Comparison of ENCODE assay signal across 1 cellular context in genomic region chr12:122022393-122023338, GRCh38.
TF ChIP-seq lines count a peak whose summit lies in the region.

No MANE protein-coding gene starts in this region.

TF ChIP-seq in HepG2, 621 proteins besides CTCF, POLR2A, EP300 and RAD21 (continued from another document and continues in another):
- TF ChIP-seq, protein P1, sequence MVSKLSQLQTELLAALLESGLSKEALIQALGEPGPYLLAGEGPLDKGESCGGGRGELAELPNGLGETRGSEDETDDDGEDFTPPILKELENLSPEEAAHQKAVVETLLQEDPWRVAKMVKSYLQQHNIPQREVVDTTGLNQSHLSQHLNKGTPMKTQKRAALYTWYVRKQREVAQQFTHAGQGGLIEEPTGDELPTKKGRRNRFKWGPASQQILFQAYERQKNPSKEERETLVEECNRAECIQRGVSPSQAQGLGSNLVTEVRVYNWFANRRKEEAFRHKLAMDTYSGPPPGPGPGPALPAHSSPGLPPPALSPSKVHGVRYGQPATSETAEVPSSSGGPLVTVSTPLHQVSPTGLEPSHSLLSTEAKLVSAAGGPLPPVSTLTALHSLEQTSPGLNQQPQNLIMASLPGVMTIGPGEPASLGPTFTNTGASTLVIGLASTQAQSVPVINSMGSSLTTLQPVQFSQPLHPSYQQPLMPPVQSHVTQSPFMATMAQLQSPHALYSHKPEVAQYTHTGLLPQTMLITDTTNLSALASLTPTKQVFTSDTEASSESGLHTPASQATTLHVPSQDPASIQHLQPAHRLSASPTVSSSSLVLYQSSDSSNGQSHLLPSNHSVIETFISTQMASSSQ (IDR thresholded peaks at IDR 0.05; ENCODE audit: low read depth), result no peak
- TF ChIP-seq, protein P1 (CRISPR knock-in tag; IDR thresholded peaks at IDR 0.05; ENCODE audit: borderline replicate concordance), result peak; percentile 8; the same call in 1 of the 2 replicates
- TF ChIP-seq GLMP (CRISPR knock-in tag; IDR thresholded peaks at IDR 0.05; ENCODE audit: borderline replicate concordance) (no peak), ZNF660 (CRISPR knock-in tag; IDR thresholded peaks at IDR 0.05; ENCODE audit: borderline replicate concordance, low read depth) (no peak), ZNF30 (CRISPR knock-in tag; IDR thresholded peaks at IDR 0.05) (0 out of 2 replicates have a peak, but pooled peaks have one; percentile 17), ZNF678 (CRISPR knock-in tag; IDR thresholded peaks at IDR 0.05) (0 out of 2 replicates have a peak, but pooled peaks have one; percentile 52), SP140L (CRISPR knock-in tag; IDR thresholded peaks at IDR 0.05; ENCODE audit: borderline replicate concordance) (0 out of 2 replicates have a peak, but pooled peaks have one; percentile 32), RCOR2 (CRISPR knock-in tag; IDR thresholded peaks at IDR 0.05) (no peak), PAF1 (CRISPR knock-in tag; IDR thresholded peaks at IDR 0.05) (no peak), ZNF780A (CRISPR knock-in tag; IDR thresholded peaks at IDR 0.05) (no peak), KLF15 (CRISPR knock-in tag; IDR thresholded peaks at IDR 0.05; ENCODE audit: borderline replicate concordance) (0 out of 2 replicates have a peak, but pooled peaks have one; percentile 7), ZBTB26 (CRISPR knock-in tag; IDR thresholded peaks at IDR 0.05; ENCODE audit: borderline replicate concordance) (0 out of 2 replicates have a peak, but pooled peaks have one; percentile 2), NFYC (CRISPR knock-in tag; IDR thresholded peaks at IDR 0.05) (no peak), PHF8 (CRISPR knock-in tag; IDR thresholded peaks at IDR 0.05) (peak; percentile 38; the same call in 1 of the 2 replicates), ZNF816 (CRISPR knock-in tag; IDR thresholded peaks at IDR 0.05; ENCODE audit: borderline replicate concordance) (peak; percentile 57; the same call in 1 of the 2 replicates), MAF1 (CRISPR knock-in tag; IDR thresholded peaks at IDR 0.05; ENCODE audit: borderline replicate concordance) (no peak), MTERF4 (CRISPR knock-in tag; IDR thresholded peaks at IDR 0.05) (no peak), STAT5B (CRISPR knock-in tag; IDR thresholded peaks at IDR 0.05) (no peak), TARDBP (CRISPR knock-in tag; IDR thresholded peaks at IDR 0.05) (no peak)
- TF ChIP-seq, protein P2, sequence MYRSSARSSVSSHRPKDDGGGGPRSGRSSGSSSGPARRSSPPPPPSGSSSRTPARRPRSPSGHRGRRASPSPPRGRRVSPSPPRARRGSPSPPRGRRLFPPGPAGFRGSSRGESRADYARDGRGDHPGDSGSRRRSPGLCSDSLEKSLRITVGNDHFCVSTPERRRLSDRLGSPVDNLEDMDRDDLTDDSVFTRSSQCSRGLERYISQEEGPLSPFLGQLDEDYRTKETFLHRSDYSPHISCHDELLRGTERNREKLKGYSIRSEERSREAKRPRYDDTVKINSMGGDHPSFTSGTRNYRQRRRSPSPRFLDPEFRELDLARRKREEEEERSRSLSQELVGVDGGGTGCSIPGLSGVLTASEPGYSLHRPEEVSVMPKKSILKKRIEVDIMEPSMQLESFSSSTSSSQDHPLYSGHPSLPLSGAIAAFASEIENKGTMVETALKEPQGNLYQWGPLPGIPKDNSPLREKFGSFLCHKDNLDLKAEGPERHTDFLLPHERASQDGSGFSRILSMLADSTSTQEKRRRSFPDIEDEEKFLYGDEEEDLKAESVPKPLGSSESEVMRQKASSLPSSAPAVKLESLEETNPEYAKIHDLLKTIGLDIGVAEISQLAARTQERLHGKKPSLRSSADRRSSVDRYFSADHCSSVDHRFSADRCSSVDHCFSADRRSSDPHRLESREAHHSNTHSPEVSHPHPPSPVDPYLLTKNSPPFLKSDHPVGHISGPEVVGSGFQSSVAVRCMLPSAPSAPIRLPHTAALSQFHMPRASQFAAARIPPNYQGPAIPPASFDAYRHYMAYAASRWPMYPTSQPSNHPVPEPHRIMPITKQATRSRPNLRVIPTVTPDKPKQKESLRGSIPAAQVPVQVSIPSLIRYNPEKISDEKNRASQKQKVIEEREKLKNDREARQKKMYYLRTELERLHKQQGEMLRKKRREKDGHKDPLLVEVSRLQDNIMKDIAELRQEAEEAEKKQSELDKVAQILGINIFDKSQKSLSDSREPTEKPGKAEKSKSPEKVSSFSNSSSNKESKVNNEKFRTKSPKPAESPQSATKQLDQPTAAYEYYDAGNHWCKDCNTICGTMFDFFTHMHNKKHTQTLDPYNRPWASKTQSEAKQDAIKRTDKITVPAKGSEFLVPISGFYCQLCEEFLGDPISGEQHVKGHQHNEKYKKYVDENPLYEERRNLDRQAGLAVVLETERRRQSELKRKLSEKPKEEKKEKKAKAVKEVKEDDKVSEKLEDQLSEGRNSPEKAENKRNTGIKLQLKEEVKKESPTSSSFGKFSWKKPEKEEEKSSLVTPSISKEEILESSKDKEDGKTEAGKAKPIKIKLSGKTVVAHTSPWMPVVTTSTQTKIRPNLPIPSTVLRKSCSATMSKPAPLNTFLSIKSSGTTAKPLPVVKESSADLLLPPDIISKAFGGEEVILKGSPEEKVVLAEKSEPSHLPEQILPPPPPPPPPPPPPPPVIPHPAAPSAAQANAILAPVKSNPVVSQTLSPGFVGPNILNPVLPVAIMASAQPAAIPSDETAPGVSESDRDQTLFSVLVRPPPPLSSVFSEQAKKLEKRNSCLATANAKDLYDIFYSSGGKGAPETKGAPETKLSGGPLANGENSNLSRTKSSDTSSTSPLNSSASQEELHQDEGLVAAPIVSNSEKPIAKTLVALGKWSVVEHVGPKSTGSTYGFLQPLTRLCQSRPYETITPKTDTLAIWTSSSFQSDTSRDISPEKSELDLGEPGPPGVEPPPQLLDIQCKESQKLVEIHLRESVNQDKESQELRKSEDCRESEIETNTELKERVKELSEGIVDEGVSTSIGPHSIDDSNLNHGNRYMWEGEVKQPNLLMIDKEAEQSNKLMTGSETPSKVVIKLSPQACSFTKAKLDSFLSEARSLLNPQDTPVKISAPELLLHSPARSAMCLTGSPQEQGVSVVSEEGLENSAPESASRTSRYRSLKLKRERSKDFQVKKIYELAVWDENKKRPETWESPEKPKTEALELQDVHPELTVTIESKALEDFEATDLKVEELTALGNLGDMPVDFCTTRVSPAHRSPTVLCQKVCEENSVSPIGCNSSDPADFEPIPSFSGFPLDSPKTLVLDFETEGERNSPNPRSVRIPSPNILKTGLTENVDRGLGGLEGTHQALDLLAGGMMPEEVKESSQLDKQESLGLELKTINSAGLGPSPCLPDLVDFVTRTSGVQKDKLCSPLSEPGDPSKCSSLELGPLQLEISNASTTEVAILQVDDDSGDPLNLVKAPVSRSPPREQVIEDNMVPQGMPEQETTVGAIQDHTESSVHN (CRISPR knock-in tag; IDR thresholded peaks at IDR 0.05), result no peak
- TF ChIP-seq, protein P3, sequence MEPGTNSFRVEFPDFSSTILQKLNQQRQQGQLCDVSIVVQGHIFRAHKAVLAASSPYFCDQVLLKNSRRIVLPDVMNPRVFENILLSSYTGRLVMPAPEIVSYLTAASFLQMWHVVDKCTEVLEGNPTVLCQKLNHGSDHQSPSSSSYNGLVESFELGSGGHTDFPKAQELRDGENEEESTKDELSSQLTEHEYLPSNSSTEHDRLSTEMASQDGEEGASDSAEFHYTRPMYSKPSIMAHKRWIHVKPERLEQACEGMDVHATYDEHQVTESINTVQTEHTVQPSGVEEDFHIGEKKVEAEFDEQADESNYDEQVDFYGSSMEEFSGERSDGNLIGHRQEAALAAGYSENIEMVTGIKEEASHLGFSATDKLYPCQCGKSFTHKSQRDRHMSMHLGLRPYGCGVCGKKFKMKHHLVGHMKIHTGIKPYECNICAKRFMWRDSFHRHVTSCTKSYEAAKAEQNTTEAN (CRISPR knock-in tag; conservative IDR thresholded peaks at IDR 0.05), result no peak
- TF ChIP-seq, protein P4, sequence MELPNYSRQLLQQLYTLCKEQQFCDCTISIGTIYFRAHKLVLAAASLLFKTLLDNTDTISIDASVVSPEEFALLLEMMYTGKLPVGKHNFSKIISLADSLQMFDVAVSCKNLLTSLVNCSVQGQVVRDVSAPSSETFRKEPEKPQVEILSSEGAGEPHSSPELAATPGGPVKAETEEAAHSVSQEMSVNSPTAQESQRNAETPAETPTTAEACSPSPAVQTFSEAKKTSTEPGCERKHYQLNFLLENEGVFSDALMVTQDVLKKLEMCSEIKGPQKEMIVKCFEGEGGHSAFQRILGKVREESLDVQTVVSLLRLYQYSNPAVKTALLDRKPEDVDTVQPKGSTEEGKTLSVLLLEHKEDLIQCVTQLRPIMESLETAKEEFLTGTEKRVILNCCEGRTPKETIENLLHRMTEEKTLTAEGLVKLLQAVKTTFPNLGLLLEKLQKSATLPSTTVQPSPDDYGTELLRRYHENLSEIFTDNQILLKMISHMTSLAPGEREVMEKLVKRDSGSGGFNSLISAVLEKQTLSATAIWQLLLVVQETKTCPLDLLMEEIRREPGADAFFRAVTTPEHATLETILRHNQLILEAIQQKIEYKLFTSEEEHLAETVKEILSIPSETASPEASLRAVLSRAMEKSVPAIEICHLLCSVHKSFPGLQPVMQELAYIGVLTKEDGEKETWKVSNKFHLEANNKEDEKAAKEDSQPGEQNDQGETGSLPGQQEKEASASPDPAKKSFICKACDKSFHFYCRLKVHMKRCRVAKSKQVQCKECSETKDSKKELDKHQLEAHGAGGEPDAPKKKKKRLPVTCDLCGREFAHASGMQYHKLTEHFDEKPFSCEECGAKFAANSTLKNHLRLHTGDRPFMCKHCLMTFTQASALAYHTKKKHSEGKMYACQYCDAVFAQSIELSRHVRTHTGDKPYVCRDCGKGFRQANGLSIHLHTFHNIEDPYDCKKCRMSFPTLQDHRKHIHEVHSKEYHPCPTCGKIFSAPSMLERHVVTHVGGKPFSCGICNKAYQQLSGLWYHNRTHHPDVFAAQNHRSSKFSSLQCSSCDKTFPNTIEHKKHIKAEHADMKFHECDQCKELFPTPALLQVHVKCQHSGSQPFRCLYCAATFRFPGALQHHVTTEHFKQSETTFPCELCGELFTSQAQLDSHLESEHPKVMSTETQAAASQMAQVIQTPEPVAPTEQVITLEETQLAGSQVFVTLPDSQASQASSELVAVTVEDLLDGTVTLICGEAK (IDR thresholded peaks at IDR 0.05), result no peak
- TF ChIP-seq, protein P4 (CRISPR knock-in tag; IDR thresholded peaks at IDR 0.05), result peak; percentile 51; the same call in 1 of the 2 replicates
